ENCODE assay signal across 11 cellular contexts in the genomic region with DNA sequence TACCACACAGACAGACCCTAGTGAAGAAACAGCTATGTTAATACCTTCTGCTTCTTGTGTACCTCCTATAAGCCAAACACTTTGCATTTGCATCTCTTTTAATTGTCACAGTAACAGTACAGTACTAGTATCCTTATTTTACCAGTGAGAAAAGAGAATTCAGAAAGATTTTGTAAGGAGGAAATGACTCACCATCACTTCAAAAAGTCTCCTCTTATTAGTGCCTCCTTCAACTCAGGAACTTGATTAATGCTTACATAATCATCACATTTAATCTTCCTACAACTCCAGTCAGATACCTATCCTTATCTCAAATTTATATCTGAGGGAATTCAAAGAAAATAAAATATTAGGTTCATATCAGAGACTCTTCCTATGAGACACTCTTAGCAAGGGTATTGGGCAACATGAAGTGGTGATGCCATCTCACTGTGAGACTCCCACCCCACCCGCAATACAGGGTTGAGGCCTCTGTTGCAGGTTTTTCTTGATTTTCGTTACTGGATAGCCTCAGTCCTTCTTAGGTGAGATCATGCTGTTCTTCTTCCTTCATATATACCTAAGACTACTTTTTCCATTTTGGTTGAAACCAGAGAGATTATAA. TPM values are rescaled to one million over a fixed set of nuclear protein-coding genes. Genes with fewer than 3 reads are reported as not detected.
DNase-seq lines count a peak whose midpoint lies in the region; ATAC-seq lines count a peak whose summit lies in the region.
"Had no signal": no experiment of that assay in that cellular context is flagged by ENCODE, and none has a peak within 500 bp of the region (broad histone marks: within the 10 kb centered on the region; RNA-seq: fewer than 3 reads in every experiment).

No MANE protein-coding gene starts in this region.

- H3K36me3 Mint-ChIP-seq in activated CD4-positive, alpha-beta T cell treated with anti-CD3 and anti-CD28 coated beads, Interleukin-2, amount 10 ng/mL, durations not matched to agents 24 days and 14 days (ENCODE audit: low read depth) = no peaks in the 10 kb centered on the region

- no peak overlapping the region for H3K4me3 Mint-ChIP-seq in activated CD4-positive, alpha-beta T cell treated with anti-CD3 and anti-CD28 coated beads, Interleukin-2, amount 10 ng/mL, durations not matched to agents 24 days and 14 days
- H3K4me3 Mint-ChIP-seq: endodermal cell had no signal

- DNase-seq in AML-193 (lab: John Stamatoyannopoulos, UW) (peak; percentile 82 to 85), OCI-M1 (lab: John Stamatoyannopoulos, UW) (peak; percentile 61), GM19238 (ENCODE audit: insufficient read length, low spot score) (no peak), epidermal melanocyte (ENCODE audit: insufficient read length, low spot score) (no peak)
- no peak for DNase-seq in activated CD4-positive, alpha-beta T cell treated with anti-CD3 and anti-CD28 coated beads, Interleukin-2, amount 10 ng/mL, durations not matched to agents 24 days and 14 days
- DNase-seq: Calu3, endodermal cell, retina had no signal

- intact Hi-C loops in activated CD4-positive, alpha-beta T cell treated with anti-CD3 and anti-CD28 coated beads, Interleukin-2, amount 10 ng/mL, durations not matched to agents 24 days and 14 days (cut with micrococcal nuclease) = no loop called here

- no peaks in the 10 kb centered on the region for H3K9me3 Mint-ChIP-seq in activated CD4-positive, alpha-beta T cell treated with anti-CD3 and anti-CD28 coated beads, Interleukin-2, amount 10 ng/mL, durations not matched to agents 24 days and 14 days
- H3K9me3 Mint-ChIP-seq: endodermal cell had no signal

- no peak overlapping the region for H3K27ac Mint-ChIP-seq in activated CD4-positive, alpha-beta T cell treated with anti-CD3 and anti-CD28 coated beads, Interleukin-2, amount 10 ng/mL, durations not matched to agents 24 days and 14 days
- H3K27ac Mint-ChIP-seq: endodermal cell had no signal

- ATAC-seq in GM19463 (IDR thresholded peaks at IDR 0.05; ENCODE audit: unreplicated experiment) = peak; percentile 15
- ATAC-seq in esophagus mucosa = peak; percentile 78
- ATAC-seq in GM18907 (IDR thresholded peaks at IDR 0.05; ENCODE audit: unreplicated experiment) = no peak

- no peaks in the 10 kb centered on the region for H3K27me3 Mint-ChIP-seq in activated CD4-positive, alpha-beta T cell treated with anti-CD3 and anti-CD28 coated beads, Interleukin-2, amount 10 ng/mL, durations not matched to agents 24 days and 14 days

- peaks cover 26% of the 10 kb centered on the region for H3K4me1 Mint-ChIP-seq in activated CD4-positive, alpha-beta T cell treated with anti-CD3 and anti-CD28 coated beads, Interleukin-2, amount 10 ng/mL, durations not matched to agents 24 days and 14 days

RNA-seq across cellular contexts. Expression of a gene that starts 26.1 kb away (rescaled TPM):
- total RNA-seq in esophagus mucosa = 86.4 TPM
- total RNA-seq in activated CD4-positive, alpha-beta T cell treated with anti-CD3 and anti-CD28 coated beads, Interleukin-2, amount 10 ng/mL, durations not matched to agents 24 days and 14 days = 67.1 and 71.8 TPM in 2 replicates

Comparison
In these comparisons a context has a peak if more than half of its experiments do, and no peak if none do; other contexts are left out.
1. DNase-seq: peak in AML-193 (2 of 2) and OCI-M1 (single experiment); none in GM19238 (single experiment), activated CD4-positive, alpha-beta T cell treated with anti-CD3 and anti-CD28 coated beads, Interleukin-2, amount 10 ng/mL, durations not matched to agents 24 days and 14 days (single experiment) and epidermal melanocyte (single experiment).